Comparison of ENCODE assay signal across 8 cellular contexts in the genomic region with DNA sequence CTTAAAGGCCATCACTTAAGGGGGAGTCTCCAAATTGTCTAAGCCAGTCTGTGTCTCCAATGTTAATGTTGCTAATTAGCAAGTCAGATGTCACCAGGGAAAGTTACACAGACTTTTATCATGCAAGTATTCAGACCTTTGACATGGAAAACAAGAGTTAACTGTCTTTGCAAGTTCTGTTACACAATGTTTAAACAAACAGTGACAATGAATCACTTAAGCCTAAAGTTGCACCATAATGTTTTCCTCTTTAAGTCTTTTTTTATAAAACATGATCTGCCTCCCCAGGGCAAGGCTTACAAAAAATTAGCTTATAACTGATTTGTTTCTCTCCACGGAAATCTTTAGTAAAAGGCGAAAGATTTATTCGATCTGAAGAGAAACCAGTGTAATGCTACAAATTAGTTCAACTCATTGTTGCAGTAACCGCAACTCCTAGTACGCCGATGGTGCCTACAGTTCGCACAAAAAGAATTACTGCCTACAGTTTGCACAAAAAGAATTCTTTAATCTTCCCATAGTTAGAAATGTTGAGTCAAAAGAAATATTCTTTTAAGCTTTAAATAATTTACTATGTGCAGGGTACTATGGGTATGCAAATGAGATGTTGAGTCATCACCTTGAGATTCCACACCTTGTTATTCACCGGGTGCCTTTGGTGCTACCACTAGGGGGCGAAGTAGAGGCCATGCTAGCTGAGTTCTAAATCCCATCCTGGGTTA. TPM values are rescaled to one million over a fixed set of nuclear protein-coding genes. Genes with fewer than 3 reads are reported as not detected.
DNase-seq lines count a peak whose midpoint lies in the region; ATAC-seq, FAIRE-seq and TF ChIP-seq lines count a peak whose summit lies in the region.

No MANE protein-coding gene starts in this region.

- H3K36me3 Mint-ChIP-seq in CD8-positive, alpha-beta T cell: no peaks in the 10 kb centered on the region

- peak; percentile 88 for ATAC-seq in CD8-positive, alpha-beta T cell
- ATAC-seq in GM19023 (IDR thresholded peaks at IDR 0.05; ENCODE audit: unreplicated experiment) (peak; percentile 67), HG03135 (IDR thresholded peaks at IDR 0.05; ENCODE audit: unreplicated experiment) (peak; percentile 64), pancreas (peak; percentile 60 to 85 (median 82))

- no peaks in the 10 kb centered on the region for H3K4me1 ChIP-seq in CD8-positive, alpha-beta T cell (ENCODE audit: insufficient read depth, low read length)
- H3K4me1 ChIP-seq in fibroblast of lung (ENCODE audit: control insufficient read depth, extremely low read depth, insufficient read depth, low read length) (peaks cover 12% of the 10 kb centered on the region), pancreas (peaks cover 0 to 3% (median 3%) of the 10 kb centered on the region in 3 donors), vagina (peaks cover 10% of the 10 kb centered on the region)

- no peaks in the 10 kb centered on the region for H3K9me3 ChIP-seq in CD8-positive, alpha-beta T cell (ENCODE audit: low read length)
- no peaks in the 10 kb centered on the region for H3K9me3 ChIP-seq in fibroblast of lung (ENCODE audit: control insufficient read depth, insufficient read depth, low read depth, low read length)
- no peaks in the 10 kb centered on the region for H3K9me3 ChIP-seq in pancreas
- H3K9me3 ChIP-seq in vagina: no peaks in the 10 kb centered on the region

- TF ChIP-seq CTCF in CD8-positive, alpha-beta T cell (IDR thresholded peaks at IDR 0.05): peak; percentile 24
- peak; percentile 76 to 83 for TF ChIP-seq CTCF in fibroblast of lung (conservative IDR thresholded peaks at IDR 0.05 in 1 of 2, IDR thresholded peaks at IDR 0.05 in 1 of 2; ENCODE audit: low read depth in 1 of 2, low read length in 2 of 2)
- peak; percentile 16 to 52 (median 38) for TF ChIP-seq CTCF in pancreas (IDR thresholded peaks at IDR 0.05)
- peak in 1 of 3 experiments; percentile 50 for TF ChIP-seq CTCF in vagina (IDR thresholded peaks at IDR 0.05)

- no peaks in the 10 kb centered on the region for H3K27me3 Mint-ChIP-seq in CD8-positive, alpha-beta T cell (ENCODE audit: low read depth)

- no peak overlapping the region for H3K4me3 Mint-ChIP-seq in CD8-positive, alpha-beta T cell

- H3K27ac ChIP-seq in CD8-positive, alpha-beta T cell (ENCODE audit: low read depth, low read length): no peak overlapping the region
- H3K27ac ChIP-seq in fibroblast of lung (ENCODE audit: insufficient read depth, low read length): peak overlapping the region; percentile 50
- peak overlapping the region in 3 of 4 donors; percentile 26 to 39 (median 34) for H3K27ac ChIP-seq in pancreas
- H3K27ac ChIP-seq in vagina: peak overlapping the region; percentile 52

- H2AFZ ChIP-seq in fibroblast of lung (ENCODE audit: low read length): no peak overlapping the region

- H3K4me2 ChIP-seq in fibroblast of lung (ENCODE audit: extremely low read depth, insufficient read depth, low read length): no peak overlapping the region

- no peaks in the 10 kb centered on the region for H4K20me1 ChIP-seq in fibroblast of lung (ENCODE audit: control insufficient read depth, extremely low read depth, insufficient read depth, low read length)

- H3K27ac Mint-ChIP-seq in CD8-positive, alpha-beta T cell: peak overlapping the region; percentile 50

- WGBS in pancreas, 2 donors: 32 to 33% methylated on average over 9 of the region's 9 CpGs

- no peak overlapping the region for H3K4me3 ChIP-seq in CD8-positive, alpha-beta T cell (ENCODE audit: low read depth, low read length)
- H3K4me3 ChIP-seq in fibroblast of lung (replicated peaks in 1 of 4; ENCODE audit: control extremely low read depth in 1 of 4, insufficient read depth in 1 of 4, low read depth in 3 of 4, low read length in 4 of 4) (no peak overlapping the region), pancreas (no peak overlapping the region), vagina (no peak overlapping the region)

- no peaks in the 10 kb centered on the region for H3K79me2 ChIP-seq in fibroblast of lung (ENCODE audit: control insufficient read depth, insufficient read depth, low read length)

- peaks cover 9% of the 10 kb centered on the region for H3K4me1 Mint-ChIP-seq in CD8-positive, alpha-beta T cell (ENCODE audit: low read depth)

- FAIRE-seq in pancreas (lab: Jason Lieb, UNC): no peak

- no peaks in the 10 kb centered on the region for H3K9me3 Mint-ChIP-seq in CD8-positive, alpha-beta T cell

- no peak overlapping the region for H3K9ac ChIP-seq in fibroblast of lung (ENCODE audit: insufficient read depth, low read length)

- no peaks in the 10 kb centered on the region for H3K27me3 ChIP-seq in CD8-positive, alpha-beta T cell (ENCODE audit: insufficient read depth, low read length)
- H3K27me3 ChIP-seq in fibroblast of lung (ENCODE audit: control insufficient read depth, insufficient read depth, low read length) (no peaks in the 10 kb centered on the region), pancreas (no peaks in the 10 kb centered on the region), vagina (no peaks in the 10 kb centered on the region)

- peak; percentile 11 to 60 (median 47) for DNase-seq in CD8-positive, alpha-beta T cell
- DNase-seq in NCI-H82 treated with DMSO at 0.1 percent for 48 hours (lab: John Stamatoyannopoulos, UW; ENCODE audit: unreplicated experiment): peak; percentile 86
- DNase-seq in activated CD8-positive, alpha-beta memory T cell treated with anti-CD3 and anti-CD28 coated beads for 48 hours (ENCODE audit: low read depth in 2 of 3, low spot score in 2 of 3): peak; percentile 42 to 73 (median 71)
- peak; percentile 85 to 99 for DNase-seq in fibroblast of lung (ENCODE audit: low read depth in 2 of 2)
- peak in 3 of 6 donors; percentile 30 to 61 (median 59) for DNase-seq in pancreas
- no peak for DNase-seq in vagina (ENCODE audit: extremely low spot score in 2 of 2)

- CTCF ChIA-PET in CD8-positive, alpha-beta T cell (lab: Charles Lee): interaction anchor here (1.2 to 1.3 kb wide), 3 partner anchors 9 to 13 kb away, joined by 3 to 4 read pairs (median 3); no protein-coding TSS in a partner anchor

- intact Hi-C loops in CD8-positive, alpha-beta T cell (cut with DNase I, micrococcal nuclease): no loop called here
- intact Hi-C loops in pancreas (cut with DNase I): no loop called here
- intact Hi-C loops in vagina (cut with DNase I): no loop called here

- POLR2A ChIA-PET in CD8-positive, alpha-beta T cell (lab: Charles Lee): no interaction called here

- H3K36me3 ChIP-seq in CD8-positive, alpha-beta T cell (ENCODE audit: insufficient read depth, low read length): no peaks in the 10 kb centered on the region
- H3K36me3 ChIP-seq in fibroblast of lung (ENCODE audit: control insufficient read depth, insufficient read depth, low read length) (no peaks in the 10 kb centered on the region), pancreas (no peaks in the 10 kb centered on the region), vagina (no peaks in the 10 kb centered on the region)

- no peak for TF ChIP-seq POLR2A in vagina (IDR thresholded peaks at IDR 0.05)

RNA-seq across cellular contexts. Expression of a gene that starts 45.3 kb away (rescaled TPM):
- 1 to 10 TPM; 1.8 to 2.9 TPM for total RNA-seq in CD8-positive, alpha-beta T cell
- 2.3 and 4.8 TPM in 2 replicates for total RNA-seq in fibroblast of lung
- 1.3 and 3.6 TPM in 2 replicates for polyA plus RNA-seq in fibroblast of lung
- polyA plus RNA-seq in fibroblast of lung (2012): 1.3 and 2.7 TPM in 2 replicates
- polyA minus RNA-seq in fibroblast of lung (ENCODE audit: low replicate concordance): 2.0 and 3.0 TPM in 2 replicates
- total RNA-seq in pancreas: 1 to 10 TPM; 1.4 to 4.1 (median 2.4) TPM
- polyA plus RNA-seq in pancreas: 1 to 10 TPM; 1.3 to 3.1 TPM
- 11.8 TPM for total RNA-seq in vagina

Comparison
In these comparisons a context has a peak if more than half of its experiments do, and no peak if none do; other contexts are left out.
1. DNase-seq: peak in CD8-positive, alpha-beta T cell (7 of 7), NCI-H82 treated with DMSO at 0.1 percent for 48 hours (single experiment), activated CD8-positive, alpha-beta memory T cell treated with anti-CD3 and anti-CD28 coated beads for 48 hours (3 of 3) and fibroblast of lung (2 of 2); none in vagina (0 of 2).
2. Peak in every context shown above with its lines, with median percentiles within 50 percentile points of each other: ATAC-seq.